27 cellular contexts compared by ENCODE assay signal in genomic region chr14:102251161-102251560, GRCh38.
"Had no signal": no experiment of that assay in that cellular context is flagged by ENCODE, and none has a peak within 500 bp of the region (broad histone marks: within the 10 kb centered on the region; RNA-seq: fewer than 3 reads in every experiment).

No MANE protein-coding gene starts in this region.

- H3K27ac Mint-ChIP-seq: naive thymus-derived CD4-positive, alpha-beta T cell; natural killer cell; nephron; stimulated activated effector memory CD8-positive, alpha-beta T cell treated with anti-CD3 and anti-CD28 coated beads, Interleukin-12 subunit alpha, Interleukin-12 subunit beta, amount 100 ng/mL, for 72 hours; stimulated activated naive B cell treated with anti-CD40 and anti-IgM and Interleukin-4, amounts not matched to agents 10 μg/mL and 1 μg/mL and 100 μg/mL, for 72 hours; stimulated activated naive CD8-positive, alpha-beta T cell treated with anti-CD3 and anti-CD28 coated beads, Interleukin-15, Interleukin-2, amounts not matched to agents 100 ng/mL and 50 ng/mL, for 24 hours; type B pancreatic cell had no signal

- H3K27me3 Mint-ChIP-seq: naive thymus-derived CD4-positive, alpha-beta T cell; progenitor cell of endocrine pancreas; stimulated activated naive B cell treated with anti-CD40 and anti-IgM and Interleukin-4, amounts not matched to agents 10 μg/mL and 1 μg/mL and 100 μg/mL, for 72 hours; stimulated activated naive CD8-positive, alpha-beta T cell treated with anti-CD3 and anti-CD28 coated beads, Interleukin-15, Interleukin-2, amounts not matched to agents 100 ng/mL and 50 ng/mL, for 24 hours; type B pancreatic cell had no signal

- H3K27ac ChIP-seq: neutrophil, pancreas, psoas muscle, right lobe of liver, sigmoid colon, stomach, thoracic aorta, thyroid gland, tibial nerve, upper lobe of right lung, uterus had no signal

- H3K27me3 ChIP-seq: neutrophil, pancreas, right lobe of liver, sigmoid colon, stomach, thyroid gland, tibial nerve, upper lobe of right lung, uterus had no signal

- H3K9me3 Mint-ChIP-seq: naive thymus-derived CD4-positive, alpha-beta T cell; natural killer cell; nephron; stimulated activated effector memory CD8-positive, alpha-beta T cell treated with anti-CD3 and anti-CD28 coated beads, Interleukin-12 subunit alpha, Interleukin-12 subunit beta, amount 100 ng/mL, for 72 hours; stimulated activated naive B cell treated with anti-CD40 and anti-IgM and Interleukin-4, amounts not matched to agents 10 μg/mL and 1 μg/mL and 100 μg/mL, for 72 hours; stimulated activated naive CD8-positive, alpha-beta T cell treated with anti-CD3 and anti-CD28 coated beads, Interleukin-15, Interleukin-2, amounts not matched to agents 100 ng/mL and 50 ng/mL, for 24 hours; type B pancreatic cell had no signal

- DNase-seq: naive thymus-derived CD4-positive, alpha-beta T cell; natural killer cell; nucleus accumbens; pancreas; psoas muscle; right cardiac atrium; right lobe of liver; sigmoid colon; small intestine; stimulated activated CD4-positive, alpha-beta T cell treated with anti-CD3 and anti-CD28 coated beads, Interleukin-15, amount 100 ng/mL, for 24 hours; stimulated activated CD4-positive, alpha-beta T cell treated with anti-CD3 and anti-CD28 coated beads, Interleukin-2, amount 100 ng/mL, for 24 hours; stimulated activated CD4-positive, alpha-beta T cell treated with anti-CD3 and anti-CD28 coated beads, Interleukin-2, amount 100 ng/mL, for 48 hours; stimulated activated CD4-positive, alpha-beta T cell treated with anti-CD3 and anti-CD28 coated beads, Interleukin-4, amount 100 ng/mL, for 24 hours; stimulated activated naive B cell treated with anti-CD40 and anti-IgM and Interleukin-4, amounts not matched to agents 10 μg/mL and 1 μg/mL and 100 μg/mL, for 72 hours; stimulated activated naive CD4-positive, alpha-beta T cell treated with Interleukin-2 at 50 U/mL for 16 hours; stomach; thyroid gland; upper lobe of right lung; uterus had no signal

- H3K4me1 ChIP-seq: psoas muscle, right lobe of liver, tibial nerve, upper lobe of right lung had no signal

- H3K36me3 ChIP-seq: neutrophil, pancreas, right lobe of liver, thoracic aorta, uterus had no signal

- H3K36me3 Mint-ChIP-seq: naive thymus-derived CD4-positive, alpha-beta T cell; natural killer cell; stimulated activated effector memory CD8-positive, alpha-beta T cell treated with anti-CD3 and anti-CD28 coated beads, Interleukin-12 subunit alpha, Interleukin-12 subunit beta, amount 100 ng/mL, for 72 hours; stimulated activated naive B cell treated with anti-CD40 and anti-IgM and Interleukin-4, amounts not matched to agents 10 μg/mL and 1 μg/mL and 100 μg/mL, for 72 hours; type B pancreatic cell had no signal

- H3K4me3 Mint-ChIP-seq: naive thymus-derived CD4-positive, alpha-beta T cell; natural killer cell; nephron; stimulated activated effector memory CD8-positive, alpha-beta T cell treated with anti-CD3 and anti-CD28 coated beads, Interleukin-12 subunit alpha, Interleukin-12 subunit beta, amount 100 ng/mL, for 72 hours; stimulated activated naive B cell treated with anti-CD40 and anti-IgM and Interleukin-4, amounts not matched to agents 10 μg/mL and 1 μg/mL and 100 μg/mL, for 72 hours; stimulated activated naive CD8-positive, alpha-beta T cell treated with anti-CD3 and anti-CD28 coated beads, Interleukin-15, Interleukin-2, amounts not matched to agents 100 ng/mL and 50 ng/mL, for 24 hours; type B pancreatic cell had no signal

- H3K4me1 Mint-ChIP-seq: naive thymus-derived CD4-positive, alpha-beta T cell; natural killer cell; nephron; stimulated activated effector memory CD8-positive, alpha-beta T cell treated with anti-CD3 and anti-CD28 coated beads, Interleukin-12 subunit alpha, Interleukin-12 subunit beta, amount 100 ng/mL, for 72 hours; stimulated activated naive B cell treated with anti-CD40 and anti-IgM and Interleukin-4, amounts not matched to agents 10 μg/mL and 1 μg/mL and 100 μg/mL, for 72 hours had no signal

- H3K4me3 ChIP-seq: pancreas, psoas muscle, right lobe of liver, sigmoid colon, stomach, thoracic aorta, thyroid gland, tibial nerve, upper lobe of right lung, uterus had no signal

- H3K9me3 ChIP-seq: neutrophil, pancreas, psoas muscle, right lobe of liver, sigmoid colon, stomach, thoracic aorta, thyroid gland, tibial nerve, upper lobe of right lung, uterus had no signal

- ATAC-seq: naive thymus-derived CD4-positive, alpha-beta T cell; natural killer cell; pancreas; psoas muscle; right cardiac atrium; right lobe of liver; stimulated activated effector memory CD8-positive, alpha-beta T cell treated with anti-CD3 and anti-CD28 coated beads, Interleukin-12 subunit alpha, Interleukin-12 subunit beta, amount 100 ng/mL, for 72 hours; stimulated activated naive B cell treated with anti-CD40 and anti-IgM and Interleukin-4, amounts not matched to agents 10 μg/mL and 1 μg/mL and 100 μg/mL, for 72 hours; upper lobe of right lung had no signal
